9 cellular contexts compared by ENCODE assay signal in genomic region chr17:21549107-21549687, GRCh38.
A peak's percentile ranks its signal among the peaks of the same experiment; 100 is the strongest.
DNase-seq lines count a peak whose midpoint lies in the region; ATAC-seq and TF ChIP-seq lines count a peak whose summit lies in the region.
"Had no signal": no experiment of that assay in that cellular context is flagged by ENCODE, and none has a peak within 500 bp of the region (broad histone marks: within the 10 kb centered on the region; RNA-seq: fewer than 3 reads in every experiment).

No MANE protein-coding gene starts in this region.

- ATAC-seq in GM21381 (IDR thresholded peaks at IDR 0.05; ENCODE audit: unreplicated experiment): no peak
- no peak for ATAC-seq in GM19395 (IDR thresholded peaks at IDR 0.05; ENCODE audit: unreplicated experiment)

- BruUV-seq in Caco-2 (replicated peaks; lab: Mats Ljungman, UMichigan): no TSS peak

- TF ChIP-seq EP300 in sigmoid colon (IDR thresholded peaks at IDR 0.05): no peak

- H3K4me3 Mint-ChIP-seq in Caco-2 (ENCODE audit: unreplicated experiment): peak overlapping the region; percentile 52
- peak overlapping the region; percentile 67 to 92 (median 87) for H3K4me3 Mint-ChIP-seq in nephron

- H3K9me3 Mint-ChIP-seq in Caco-2 (ENCODE audit: unreplicated experiment): no peaks in the 10 kb centered on the region
- H3K9me3 Mint-ChIP-seq in nephron: peaks cover 3% of the 10 kb centered on the region

- no peak overlapping the region for H3K4me3 ChIP-seq in Caco-2 (ENCODE audit: low read depth, low read length)
- H3K4me3 ChIP-seq in astrocyte of the cerebellum (ENCODE audit: low read depth, low read length): peak overlapping the region; percentile 4
- H3K4me3 ChIP-seq in sigmoid colon: peak overlapping the region in 1 of 4 donors; percentile 4

- no peak for DNase-seq in Caco-2
- DNase-seq in LHCN-M2 (ENCODE audit: low read depth): peak; percentile 37
- no peak for DNase-seq in astrocyte of the cerebellum (ENCODE audit: low read depth)
- no peak for DNase-seq in NCI-H510A treated with DMSO at 0.1 percent for 48 hours (lab: John Stamatoyannopoulos, UW)
- no peak for DNase-seq in sigmoid colon
- DNase-seq: effector CD8-positive, alpha-beta T cell had no signal

- H3K27ac ChIP-seq in sigmoid colon: no peak overlapping the region

- H3K4me1 Mint-ChIP-seq in Caco-2 (ENCODE audit: low read depth, unreplicated experiment) (peaks cover 7% of the 10 kb centered on the region), nephron (peaks cover 21% of the 10 kb centered on the region)

- H3K27me3 ChIP-seq in Caco-2 (replicated peaks; ENCODE audit: control insufficient read depth, insufficient read depth, low read length): no peaks in the 10 kb centered on the region
- H3K27me3 ChIP-seq in sigmoid colon: no peaks in the 10 kb centered on the region

- H3K4me1 ChIP-seq in Caco-2 (0 out of 2 replicates have a peak, but pooled peaks cover 6% of the 10 kb centered on the region), sigmoid colon (peaks cover 0 to 33% (median 26%) of the 10 kb centered on the region in 4 donors)

- CTCF ChIA-PET in Caco-2 (lab: Charles Lee): interaction anchor here (1.9 kb wide), 1 partner anchor 36 kb away, joined by 6 read pairs; no protein-coding TSS in a partner anchor

- H3K36me3 ChIP-seq in Caco-2 (ENCODE audit: control insufficient read depth, insufficient read depth, low read length) (no peaks in the 10 kb centered on the region; the same call in 1 of the 2 replicates), sigmoid colon (peaks cover 0 to 18% (median 0%) of the 10 kb centered on the region in 4 donors)

- no peak for TF ChIP-seq CTCF in Caco-2 (IDR thresholded peaks at IDR 0.05; ENCODE audit: insufficient read depth in 1 of 2, low read depth in 1 of 2, low read length in 1 of 2, severe bottlenecking in 1 of 2, unreplicated experiment in 1 of 2)
- no peak for TF ChIP-seq CTCF in astrocyte of the cerebellum (IDR thresholded peaks at IDR 0.05; ENCODE audit: low read depth, low read length, missing control alignments)
- no peak for TF ChIP-seq CTCF in nephron (IDR thresholded peaks at IDR 0.05; ENCODE audit: unreplicated experiment in 3 of 3)
- TF ChIP-seq CTCF in sigmoid colon (IDR thresholded peaks at IDR 0.05): no peak

- in situ Hi-C loops in astrocyte of the cerebellum (cut with HindIII; ENCODE audit: low sequenced_read_pairs): loop anchor here (25.0 kb wide), 1 partner anchor 262 kb away; the partner anchor contains the start of gene MAP2K3

- H3K27me3 Mint-ChIP-seq in Caco-2 (ENCODE audit: insufficient read depth, unreplicated experiment): peaks cover 21% of the 10 kb centered on the region
- H3K27me3 Mint-ChIP-seq in nephron (ENCODE audit: low read depth): peaks cover 36% of the 10 kb centered on the region

- intact Hi-C loops in Caco-2 (cut with micrococcal nuclease; ENCODE audit: unreplicated experiment): no loop called here
- intact Hi-C loops in sigmoid colon (cut with DNase I): no loop called here

- WGBS in sigmoid colon, 2 donors: 79 to 84% methylated on average over 1 of the region's 1 CpG

- no peaks in the 10 kb centered on the region for H3K9me3 ChIP-seq in Caco-2
- no peaks in the 10 kb centered on the region for H3K9me3 ChIP-seq in sigmoid colon

- H3K36me3 Mint-ChIP-seq in Caco-2 (ENCODE audit: insufficient read depth, unreplicated experiment) (peaks cover 10% of the 10 kb centered on the region), nephron (ENCODE audit: low read depth) (peaks cover 15% of the 10 kb centered on the region)

- H3K27ac Mint-ChIP-seq in Caco-2 (ENCODE audit: unreplicated experiment) (no peak overlapping the region), nephron (no peak overlapping the region)

- TF ChIP-seq POLR2A in sigmoid colon (IDR thresholded peaks at IDR 0.05): no peak

- POLR2A ChIA-PET in Caco-2 (lab: Charles Lee): no interaction called here
